10 cellular contexts compared by ENCODE assay signal in genomic region chr14:35333347-35333730, GRCh38. TPM values are rescaled to one million over a fixed set of nuclear protein-coding genes. Genes with fewer than 3 reads are reported as not detected.
DNase-seq lines count a peak whose midpoint lies in the region; ATAC-seq lines count a peak whose summit lies in the region.
"Had no signal": no experiment of that assay in that cellular context is flagged by ENCODE, and none has a peak within 500 bp of the region (broad histone marks: within the 10 kb centered on the region; RNA-seq: fewer than 3 reads in every experiment).

No MANE protein-coding gene starts in this region.

- ATAC-seq in activated T-helper 17 cell treated with anti-CD3 and anti-CD28 coated beads, Interleukin-2, amount 50 U/mL, for 72 hours (replicated peaks) = peak; percentile 13

- H3K4me3 Mint-ChIP-seq in activated T-helper 17 cell treated with anti-CD3 and anti-CD28 coated beads, Interleukin-2, amount 50 U/mL, for 72 hours = peak overlapping the region; percentile 74

- peaks cover 23% of the 10 kb centered on the region for H3K4me1 Mint-ChIP-seq in activated T-helper 17 cell treated with anti-CD3 and anti-CD28 coated beads, Interleukin-2, amount 50 U/mL, for 72 hours

- H3K36me3 Mint-ChIP-seq in activated T-helper 17 cell treated with anti-CD3 and anti-CD28 coated beads, Interleukin-2, amount 50 U/mL, for 72 hours (ENCODE audit: low read depth) = no peaks in the 10 kb centered on the region

- no peaks in the 10 kb centered on the region for H3K27me3 Mint-ChIP-seq in activated T-helper 17 cell treated with anti-CD3 and anti-CD28 coated beads, Interleukin-2, amount 50 U/mL, for 72 hours

- no peaks in the 10 kb centered on the region for H3K9me3 Mint-ChIP-seq in activated T-helper 17 cell treated with anti-CD3 and anti-CD28 coated beads, Interleukin-2, amount 50 U/mL, for 72 hours

- DNase-seq in stimulated activated CD4-positive, alpha-beta T cell treated with anti-CD3 and anti-CD28 coated beads, Interleukin-1b, Interleukin-23, amount 100 ng/mL, for 48 hours = peak; percentile 18
- DNase-seq in stimulated activated CD4-positive, alpha-beta T cell treated with anti-CD3 and anti-CD28 coated beads, Interleukin-4, amount 100 ng/mL, for 1 hour = no peak
- DNase-seq in mesenteric fat pad (ENCODE audit: low spot score) (peak; percentile 24), cerebellum (ENCODE audit: low spot score) (no peak), SIG-M5 (lab: John Stamatoyannopoulos, UW) (no peak)
- no peak for DNase-seq in activated effector memory CD4-positive, alpha-beta T cell treated with anti-CD3 and anti-CD28 coated beads, Interleukin-2, amount 50 U/mL, for 16 hours
- DNase-seq in stimulated activated naive CD4-positive, alpha-beta T cell (lab: John Stamatoyannopoulos, UW) = no peak
- DNase-seq: EL, KG1 had no signal

- H3K27ac Mint-ChIP-seq in activated T-helper 17 cell treated with anti-CD3 and anti-CD28 coated beads, Interleukin-2, amount 50 U/mL, for 72 hours = peak overlapping the region; percentile 87

RNA-seq across cellular contexts. Expression of gene PSMA6, which starts 41.2 kb away (rescaled TPM):
- total RNA-seq in activated T-helper 17 cell treated with anti-CD3 and anti-CD28 coated beads, Interleukin-2, amount 50 U/mL, for 72 hours = 100 to 1,000 TPM; 295 to 386 TPM
- total RNA-seq in mesenteric fat pad (200 TPM), cerebellum (87.9 TPM)

Comparison
In these comparisons a context has a peak if more than half of its experiments do, and no peak if none do; other contexts are left out.
1. DNase-seq: peak in stimulated activated CD4-positive, alpha-beta T cell treated with anti-CD3 and anti-CD28 coated beads, Interleukin-1b, Interleukin-23, amount 100 ng/mL, for 48 hours (single experiment) and mesenteric fat pad (single experiment); none in stimulated activated CD4-positive, alpha-beta T cell treated with anti-CD3 and anti-CD28 coated beads, Interleukin-4, amount 100 ng/mL, for 1 hour (single experiment), activated effector memory CD4-positive, alpha-beta T cell treated with anti-CD3 and anti-CD28 coated beads, Interleukin-2, amount 50 U/mL, for 16 hours (single experiment), cerebellum (single experiment), stimulated activated naive CD4-positive, alpha-beta T cell (0 of 6) and SIG-M5 (single experiment).